Comparison of ENCODE assay signal across 35 cellular contexts in the genomic region with DNA sequence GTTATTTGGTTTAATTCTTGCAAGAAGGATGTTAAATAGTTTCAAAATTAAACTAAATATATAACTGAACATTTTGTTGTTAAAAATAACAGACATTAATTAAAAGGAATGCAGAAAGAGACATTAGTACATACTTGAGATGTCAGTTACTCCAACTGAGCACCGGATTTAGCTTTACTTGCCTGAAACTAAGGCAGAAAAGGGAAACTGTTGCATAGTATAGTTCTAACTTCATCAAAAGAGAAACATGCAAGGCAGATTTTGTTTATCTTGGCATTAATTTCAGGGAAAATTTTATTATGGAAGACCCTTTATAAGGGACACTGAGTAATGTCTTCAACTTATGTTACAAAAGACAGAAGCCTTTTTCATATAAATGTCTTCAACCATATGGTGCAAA.
"Had no signal": no experiment of that assay in that cellular context is flagged by ENCODE, and none has a peak within 500 bp of the region (broad histone marks: within the 10 kb centered on the region; RNA-seq: fewer than 3 reads in every experiment).

No MANE protein-coding gene starts in this region.

- H3K27ac ChIP-seq: SJSA1, VCaP had no signal

- ATAC-seq: activated naive CD8-positive, alpha-beta T cell treated with anti-CD3 and anti-CD28 coated beads, Interleukin-2, amount 50 U/mL, for 24 hours; activated T-cell treated with anti-CD3 and anti-CD28 coated beads, Interleukin-2, amount 50 U/mL, for 4 hours; Panc1 had no signal

- H3K4me1 Mint-ChIP-seq: activated naive CD4-positive, alpha-beta T cell treated with anti-CD3 and anti-CD28 coated beads, Interleukin-2, amount 10 ng/mL, durations not matched to agents 7 days and 5 days had no signal

- H3K4me3 Mint-ChIP-seq: activated B cell treated with CpG ODN at 0.5 μM for 24 hours; activated CD4-positive, alpha-beta memory T cell treated with anti-CD3 and anti-CD28 coated beads for 36 hours; activated naive CD4-positive, alpha-beta T cell treated with anti-CD3 and anti-CD28 coated beads, Interleukin-2, amount 10 ng/mL, durations not matched to agents 7 days and 5 days; activated naive CD8-positive, alpha-beta T cell; activated naive CD8-positive, alpha-beta T cell treated with anti-CD3 and anti-CD28 coated beads, Interleukin-2, amount 50 U/mL, for 24 hours; activated T-cell treated with anti-CD3 and anti-CD28 coated beads, Interleukin-2, amount 50 U/mL, for 4 hours; central memory CD8-positive, alpha-beta T cell had no signal

- H3K4me3 ChIP-seq: cardiac muscle cell, SJSA1 had no signal

- H3K9me3 Mint-ChIP-seq: activated B cell treated with CpG ODN at 0.5 μM for 24 hours; activated CD4-positive, alpha-beta memory T cell treated with anti-CD3 and anti-CD28 coated beads for 36 hours; activated naive CD4-positive, alpha-beta T cell treated with anti-CD3 and anti-CD28 coated beads, Interleukin-2, amount 10 ng/mL, durations not matched to agents 7 days and 5 days; activated naive CD8-positive, alpha-beta T cell treated with anti-CD3 and anti-CD28 coated beads, Interleukin-2, amount 50 U/mL, for 24 hours; activated T-cell treated with anti-CD3 and anti-CD28 coated beads, Interleukin-2, amount 50 U/mL, for 4 hours; central memory CD8-positive, alpha-beta T cell had no signal

- H3K9me3 ChIP-seq: SJSA1 had no signal

- H3K27me3 Mint-ChIP-seq: activated B cell treated with CpG ODN at 0.5 μM for 24 hours; activated CD4-positive, alpha-beta memory T cell treated with anti-CD3 and anti-CD28 coated beads for 36 hours; activated naive CD4-positive, alpha-beta T cell treated with anti-CD3 and anti-CD28 coated beads, Interleukin-2, amount 10 ng/mL, durations not matched to agents 7 days and 5 days; activated naive CD8-positive, alpha-beta T cell; activated naive CD8-positive, alpha-beta T cell treated with anti-CD3 and anti-CD28 coated beads, Interleukin-2, amount 50 U/mL, for 24 hours; central memory CD8-positive, alpha-beta T cell had no signal

- H3K36me3 ChIP-seq: cardiac muscle cell, SJSA1 had no signal

- H3K27ac Mint-ChIP-seq: activated B cell treated with CpG ODN at 0.5 μM for 24 hours; activated CD4-positive, alpha-beta memory T cell treated with anti-CD3 and anti-CD28 coated beads for 36 hours; activated naive CD4-positive, alpha-beta T cell treated with anti-CD3 and anti-CD28 coated beads, Interleukin-2, amount 10 ng/mL, durations not matched to agents 7 days and 5 days; activated naive CD8-positive, alpha-beta T cell; activated naive CD8-positive, alpha-beta T cell treated with anti-CD3 and anti-CD28 coated beads, Interleukin-2, amount 50 U/mL, for 24 hours had no signal

- DNase-seq: activated B cell treated with CpG ODN at 0.5 μM for 24 hours; activated CD4-positive, alpha-beta memory T cell treated with anti-CD3 and anti-CD28 coated beads for 36 hours; activated CD4-positive, alpha-beta T cell treated with anti-CD3 and anti-CD28 coated beads for 4 hours; activated CD4-positive, alpha-beta T cell treated with anti-CD3 and anti-CD28 coated beads, Interleukin-2, amount 50 U/mL, for 1 hour; activated CD4-positive, CD25-positive, alpha-beta regulatory T cell treated with anti-CD3 and anti-CD28 coated beads, Interleukin-2, amount 50 U/mL, for 72 hours; activated CD8-positive, alpha-beta memory T cell treated with anti-CD3 and anti-CD28 coated beads, Interleukin-2, amount 50 U/mL, for 4 hours; activated effector memory CD4-positive, alpha-beta T cell treated with Interleukin-2 at 50 U/mL for 16 hours; activated naive CD4-positive, alpha-beta T cell treated with anti-CD3 and anti-CD28 coated beads, Interleukin-2, amount 10 ng/mL, durations not matched to agents 7 days and 5 days; activated naive CD8-positive, alpha-beta T cell treated with anti-CD3 and anti-CD28 coated beads, Interleukin-2, amount 50 U/mL, for 24 hours; activated T-cell treated with anti-CD3 and anti-CD28 coated beads for 4 hours; activated T-cell treated with anti-CD3 and anti-CD28 coated beads, Interleukin-2, amount 50 U/mL, for 4 hours; amniotic stem cell; aorta; Kasumi-1; KG1; MM.1S; MV-4-11; NCI-H1092; NCI-H1436 treated with DMSO at 0.1 percent for 48 hours; NCI-H1694 treated with DMSO at 0.1 percent for 48 hours; NCI-H2029; NCI-H345; NCI-H524 treated with DMSO at 0.1 percent for 48 hours; RPMI8226; SHP77 treated with DMSO at 0.1 percent for 48 hours; SW 1271; T-helper 1 cell; T-helper 2 cell; T-helper 9 cell had no signal

- H3K27me3 ChIP-seq: cardiac muscle cell, SJSA1 had no signal
